8 cellular contexts compared by ENCODE assay signal in the genomic region with DNA sequence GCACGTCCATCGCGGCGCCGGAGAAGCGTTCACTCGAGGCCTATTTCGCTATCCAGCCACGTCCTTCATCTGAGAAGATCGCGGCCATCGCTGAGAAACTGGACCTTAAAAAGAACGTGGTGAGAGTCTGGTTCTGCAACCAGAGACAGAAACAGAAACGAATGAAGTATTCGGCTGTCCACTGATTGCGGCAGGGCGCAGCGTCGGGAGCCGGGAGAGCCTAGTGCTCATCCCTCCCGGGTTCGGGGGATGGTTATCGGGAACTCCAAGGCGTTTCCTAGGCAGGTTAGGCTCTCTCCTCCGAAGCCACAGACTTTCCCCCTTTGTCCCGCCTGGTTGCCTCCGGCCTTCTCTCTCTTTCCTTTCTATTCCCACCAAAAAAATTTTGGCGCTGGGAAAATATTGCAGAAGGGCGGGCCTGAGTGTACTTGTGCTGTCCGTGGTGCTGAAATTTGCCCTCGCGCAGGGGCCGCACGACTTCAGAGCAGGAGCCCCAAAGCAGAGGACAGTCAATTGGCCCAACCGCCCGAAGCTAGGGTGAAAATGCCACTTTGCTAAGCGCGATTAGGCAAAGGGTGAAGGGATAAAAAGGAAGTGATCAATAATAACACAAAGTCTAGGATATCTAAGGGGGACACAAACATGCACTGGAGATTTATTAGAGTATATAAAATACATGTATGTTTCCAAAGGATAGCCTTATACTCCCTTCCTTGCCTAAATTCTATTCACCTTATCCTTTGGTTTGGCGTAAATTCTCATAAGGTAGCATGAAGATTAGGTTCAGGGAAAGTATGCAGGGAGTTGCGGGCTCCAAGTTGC. TPM values are rescaled to one million over a fixed set of nuclear protein-coding genes. Genes with fewer than 3 reads are reported as not detected.
DNase-seq lines count a peak whose midpoint lies in the region; ATAC-seq and TF ChIP-seq lines count a peak whose summit lies in the region.

No MANE protein-coding gene starts in this region.

- no peak for TF ChIP-seq POLR2A in body of pancreas (IDR thresholded peaks at IDR 0.05)
- no peak for TF ChIP-seq POLR2A in testis (IDR thresholded peaks at IDR 0.05)

- H3K4me1 ChIP-seq in body of pancreas (peaks cover 13% of the 10 kb centered on the region), testis (peaks cover 8% of the 10 kb centered on the region)

- H3K9me3 ChIP-seq in body of pancreas (no peaks in the 10 kb centered on the region), testis (no peaks in the 10 kb centered on the region)

- H3K36me3 ChIP-seq in body of pancreas (replicated peaks in 1 of 2; ENCODE audit: insufficient read depth in 1 of 2, low read depth in 2 of 2): no peaks in the 10 kb centered on the region
- H3K36me3 ChIP-seq in testis (ENCODE audit: low read depth, missing control alignments): no peaks in the 10 kb centered on the region

- ATAC-seq in body of pancreas (peak; percentile 47), HG03342 (IDR thresholded peaks at IDR 0.05; ENCODE audit: unreplicated experiment) (no peak)

- H3K27me3 ChIP-seq in body of pancreas (peaks cover 0 to 52% of the 10 kb centered on the region in 2 donors), testis (peaks cover 12% of the 10 kb centered on the region)

- no peak for TF ChIP-seq CTCF in body of pancreas (IDR thresholded peaks at IDR 0.05)
- no peak for TF ChIP-seq CTCF in testis (IDR thresholded peaks at IDR 0.05)

- 3 to 6% methylated on average over 38 to 40 of the region's 40 CpGs for WGBS in body of pancreas, 2 donors
- 3 to 4% methylated on average over 40 of the region's 40 CpGs for WGBS in testis, 2 donors

- H3K4me3 ChIP-seq in body of pancreas: no peak overlapping the region
- no peak overlapping the region for H3K4me3 ChIP-seq in testis

- H3K27ac ChIP-seq in body of pancreas (no peak overlapping the region), testis (no peak overlapping the region)

- intact Hi-C loops in body of pancreas (cut with DNase I) (no loop called here), testis (cut with DNase I; ENCODE audit: low total_unique reads) (no loop called here)

- DNase-seq in COLO829 (ENCODE audit: low spot score) (peak; percentile 41), Kasumi-1 (lab: John Stamatoyannopoulos, UW) (peak; percentile 44 to 58), body of pancreas (peak; percentile 56 to 74 (median 62)), kidney tubule cell (ENCODE audit: low spot score) (peak; percentile 45), testis (peak; percentile 75), DMS153 treated with DMSO at 0.1 percent for 48 hours (lab: John Stamatoyannopoulos, UW; ENCODE audit: unreplicated experiment) (no peak), COR-L47 (lab: John Stamatoyannopoulos, UW) (no peak)

RNA-seq across cellular contexts. Expression of gene POU4F3, which starts 1.8 kb away (rescaled TPM):
- total RNA-seq in body of pancreas (under 1 TPM in 1 of 2 donors, not detected in 1; 0.52 TPM), testis (not detected)
- not detected for polyA plus RNA-seq in testis (ENCODE audit: insufficient read depth, low read depth, low replicate concordance)

Comparison
In these comparisons a context has a peak if more than half of its experiments do, and no peak if none do; other contexts are left out.
1. DNase-seq: peak in COLO829 (single experiment), Kasumi-1 (2 of 2), body of pancreas (4 of 4), kidney tubule cell (single experiment) and testis (single experiment); none in DMS153 treated with DMSO at 0.1 percent for 48 hours (single experiment) and COR-L47 (single experiment).